28 cellular contexts compared by ENCODE assay signal in genomic region chr5:81633916-81634315, GRCh38.
"Had no signal": no experiment of that assay in that cellular context is flagged by ENCODE, and none has a peak within 500 bp of the region (broad histone marks: within the 10 kb centered on the region; RNA-seq: fewer than 3 reads in every experiment).

No MANE protein-coding gene starts in this region.

- H3K27me3 Mint-ChIP-seq: activated naive CD4-positive, alpha-beta T cell treated with anti-CD3 and anti-CD28 coated beads, Interleukin-2, amount 10 ng/mL, durations not matched to agents 7 days and 5 days; activated naive CD8-positive, alpha-beta T cell treated with anti-CD3 and anti-CD28 coated beads, Interleukin-2, amount 10 ng/mL, durations not matched to agents 7 days and 5 days; brain; naive thymus-derived CD4-positive, alpha-beta T cell; progenitor cell of endocrine pancreas; type B pancreatic cell had no signal

- ATAC-seq: activated CD4-positive, CD25-positive, alpha-beta regulatory T cell treated with anti-CD3 and anti-CD28 coated beads, Interleukin-2, amount 50 U/mL, for 24 hours; naive thymus-derived CD4-positive, alpha-beta T cell; sciatic nerve; stimulated activated naive CD8-positive, alpha-beta T cell treated with anti-CD3 and anti-CD28 coated beads, Interleukin-15, Interleukin-2, amounts not matched to agents 100 U/mL and 50 U/mL, for 24 hours had no signal

- H3K9me3 Mint-ChIP-seq: activated T-helper 1 cell treated with anti-CD3 and anti-CD28 coated beads, Interleukin-12 subunit alpha, Interleukin-12 subunit beta, Interleukin-2, Interleukin-4 antibody, amounts not matched to agents 30 ng/mL and 10 ng/mL and 1 ng/mL, durations not matched to agents 14 hours and 24 hours and 36 hours; brain; mesothelial cell of epicardium; type B pancreatic cell had no signal

- H3K9me3 ChIP-seq: ascending aorta, ovary, thoracic aorta, uterus had no signal

- DNase-seq: activated CD4-positive, alpha-beta T cell treated with anti-CD3 and anti-CD28 coated beads for 48 hours; activated CD4-positive, alpha-beta T cell treated with anti-CD3 and anti-CD28 coated beads, Interleukin-2, amount 50 U/mL, for 48 hours; activated CD8-positive, alpha-beta memory T cell treated with anti-CD3 and anti-CD28 coated beads, Interleukin-2, amount 50 U/mL, for 4 hours; activated effector memory CD4-positive, alpha-beta T cell treated with anti-CD3 and anti-CD28 coated beads, Interleukin-2, amount 50 U/mL, for 16 hours; activated naive CD4-positive, alpha-beta T cell treated with anti-CD3 and anti-CD28 coated beads, Interleukin-2, amount 10 ng/mL, durations not matched to agents 7 days and 5 days; activated naive CD8-positive, alpha-beta T cell treated with anti-CD3 and anti-CD28 coated beads, Interleukin-2, amount 10 ng/mL, durations not matched to agents 7 days and 5 days; activated T-cell treated with anti-CD3 and anti-CD28 coated beads, Interleukin-2, amount 50 U/mL, for 1 hour; dorsolateral prefrontal cortex; effector memory CD4-positive, alpha-beta T cell; mammary epithelial cell; naive thymus-derived CD4-positive, alpha-beta T cell; ovary; stimulated activated CD4-positive, alpha-beta T cell treated with anti-CD3 and anti-CD28 coated beads, Interleukin-12 subunit alpha, Interleukin-12 subunit beta, amount 100 ng/mL, for 4 hours; stimulated activated CD4-positive, alpha-beta T cell treated with anti-CD3 and anti-CD28 coated beads, Interleukin-4, amount 100 ng/mL, for 1 hour; stimulated activated naive CD8-positive, alpha-beta T cell treated with anti-CD3 and anti-CD28 coated beads, Interleukin-15, Interleukin-2, amounts not matched to agents 100 U/mL and 50 U/mL, for 24 hours; uterus; WERI-Rb-1 had no signal

- H3K4me3 ChIP-seq: ascending aorta, coronary artery, dorsolateral prefrontal cortex, ovary, skin epidermis, thoracic aorta, uterus had no signal

- H3K27me3 ChIP-seq: ascending aorta, dorsolateral prefrontal cortex, ovary, uterus had no signal

- H3K27ac ChIP-seq: ascending aorta, coronary artery, dorsolateral prefrontal cortex, ovary, skin epidermis, thoracic aorta, uterus, WERI-Rb-1 had no signal

- H3K27ac Mint-ChIP-seq: activated naive CD4-positive, alpha-beta T cell treated with anti-CD3 and anti-CD28 coated beads, Interleukin-2, amount 10 ng/mL, durations not matched to agents 7 days and 5 days; activated naive CD8-positive, alpha-beta T cell treated with anti-CD3 and anti-CD28 coated beads, Interleukin-2, amount 10 ng/mL, durations not matched to agents 7 days and 5 days; activated T-helper 1 cell treated with anti-CD3 and anti-CD28 coated beads, Interleukin-12 subunit alpha, Interleukin-12 subunit beta, Interleukin-2, Interleukin-4 antibody, amounts not matched to agents 30 ng/mL and 10 ng/mL and 1 ng/mL, durations not matched to agents 14 hours and 24 hours and 36 hours; brain; mesothelial cell of epicardium; naive thymus-derived CD4-positive, alpha-beta T cell; progenitor cell of endocrine pancreas; type B pancreatic cell had no signal

- H3K4me1 Mint-ChIP-seq: brain had no signal

- H3K36me3 ChIP-seq: ovary, thoracic aorta, uterus had no signal

- H3K4me3 Mint-ChIP-seq: activated naive CD4-positive, alpha-beta T cell treated with anti-CD3 and anti-CD28 coated beads, Interleukin-2, amount 10 ng/mL, durations not matched to agents 7 days and 5 days; activated naive CD8-positive, alpha-beta T cell treated with anti-CD3 and anti-CD28 coated beads, Interleukin-2, amount 10 ng/mL, durations not matched to agents 7 days and 5 days; activated T-helper 1 cell treated with anti-CD3 and anti-CD28 coated beads, Interleukin-12 subunit alpha, Interleukin-12 subunit beta, Interleukin-2, Interleukin-4 antibody, amounts not matched to agents 30 ng/mL and 10 ng/mL and 1 ng/mL, durations not matched to agents 14 hours and 24 hours and 36 hours; brain; mesothelial cell of epicardium; naive thymus-derived CD4-positive, alpha-beta T cell; type B pancreatic cell had no signal
